In genomic region chr19:32971715-32972540, GRCh38 we compare ENCODE assay signal across 8 cellular contexts. TPM values are rescaled to one million over a fixed set of nuclear protein-coding genes. Genes with fewer than 3 reads are reported as not detected.
DNase-seq lines count a peak whose midpoint lies in the region; ATAC-seq lines count a peak whose summit lies in the region.

Gene CEP89 (minus strand): TSS chr19:32971958. CDS start chr19:32971874, 84 bp downstream.
Gene FAAP24 (plus strand): TSS chr19:32972242. CDS start chr19:32973197, 955 bp downstream.

- H3K36me3 ChIP-seq in BLaER1 treated with 17β-estradiol and CSF1 and Interleukin-3, amounts not matched to agents 10 nM and 100 nM = peaks cover 0 to 29% (median 15%) of the 10 kb centered on the region in 11 experiments; a peak in 17 of 22 replicates

- peak within 1 kb of the TSS; percentile 100 for H3K4me3 Mint-ChIP-seq in activated CD4-positive, alpha-beta T cell treated with anti-CD3 and anti-CD28 coated beads, Interleukin-2, amount 10 ng/mL, durations not matched to agents 24 days and 14 days
- H3K4me3 Mint-ChIP-seq in dendritic cell treated with granulocyte-macrophage colony-stimulating factor and Interleukin-4, amounts not matched to agents 40 ng/mL and 50 ng/mL, for 4 days = peak within 1 kb of the TSS; percentile 99

- H3K27ac ChIP-seq in BLaER1 treated with 17β-estradiol and CSF1 and Interleukin-3, amounts not matched to agents 10 nM and 100 nM = peak within 1 kb of the TSS; percentile 75 to 91 (median 83); a peak in 21 of 22 replicates

- H3K4me1 ChIP-seq in BLaER1 treated with 17β-estradiol and CSF1 and Interleukin-3, amounts not matched to agents 10 nM and 100 nM = peaks cover 9 to 30% (median 21%) of the 10 kb centered on the region in 10 experiments

- H3K4me3 ChIP-seq in BLaER1 treated with 17β-estradiol and CSF1 and Interleukin-3, amounts not matched to agents 10 nM and 100 nM = peak within 1 kb of the TSS; percentile 64 to 88 (median 79)

- H3K36me3 Mint-ChIP-seq in activated CD4-positive, alpha-beta T cell treated with anti-CD3 and anti-CD28 coated beads, Interleukin-2, amount 10 ng/mL, durations not matched to agents 24 days and 14 days (ENCODE audit: low read depth) = peaks cover 12% of the 10 kb centered on the region
- peaks cover 29% of the 10 kb centered on the region for H3K36me3 Mint-ChIP-seq in dendritic cell treated with granulocyte-macrophage colony-stimulating factor and Interleukin-4, amounts not matched to agents 40 ng/mL and 50 ng/mL, for 4 days (ENCODE audit: low read depth)

- H3K4me1 Mint-ChIP-seq in activated CD4-positive, alpha-beta T cell treated with anti-CD3 and anti-CD28 coated beads, Interleukin-2, amount 10 ng/mL, durations not matched to agents 24 days and 14 days = peaks cover 19% of the 10 kb centered on the region
- H3K4me1 Mint-ChIP-seq in dendritic cell treated with granulocyte-macrophage colony-stimulating factor and Interleukin-4, amounts not matched to agents 40 ng/mL and 50 ng/mL, for 4 days (ENCODE audit: low read depth) = peaks cover 19% of the 10 kb centered on the region

- H4K20me1 ChIP-seq in BLaER1 treated with 17β-estradiol and CSF1 and Interleukin-3, amounts not matched to agents 10 nM and 100 nM = peaks cover 0 to 20% (median 0%) of the 10 kb centered on the region in 11 experiments; a peak in 5 of 22 replicates

- H3K27ac Mint-ChIP-seq in activated CD4-positive, alpha-beta T cell treated with anti-CD3 and anti-CD28 coated beads, Interleukin-2, amount 10 ng/mL, durations not matched to agents 24 days and 14 days = peak within 1 kb of the TSS; percentile 95
- H3K27ac Mint-ChIP-seq in dendritic cell treated with granulocyte-macrophage colony-stimulating factor and Interleukin-4, amounts not matched to agents 40 ng/mL and 50 ng/mL, for 4 days = peak within 1 kb of the TSS; percentile 97

- H3K27me3 ChIP-seq in BLaER1 treated with 17β-estradiol and CSF1 and Interleukin-3, amounts not matched to agents 10 nM and 100 nM = no peaks in the 10 kb centered on the region

- DNase-seq in NCI-H526 (lab: John Stamatoyannopoulos, UW) = peak; percentile 99 to 100
- DNase-seq in activated CD4-positive, alpha-beta T cell treated with anti-CD3 and anti-CD28 coated beads, Interleukin-2, amount 10 ng/mL, durations not matched to agents 24 days and 14 days = peak; percentile 100
- peak; percentile 99 for DNase-seq in left lobe of liver (ENCODE audit: low spot score)
- peak; percentile 97 to 98 for DNase-seq in stimulated activated CD4-positive, alpha-beta T cell treated with anti-CD3 and anti-CD28 coated beads, Interleukin-2, amount 100 ng/mL, for 24 hours

- no peaks in the 10 kb centered on the region for H3K9me3 Mint-ChIP-seq in activated CD4-positive, alpha-beta T cell treated with anti-CD3 and anti-CD28 coated beads, Interleukin-2, amount 10 ng/mL, durations not matched to agents 24 days and 14 days
- no peaks in the 10 kb centered on the region for H3K9me3 Mint-ChIP-seq in dendritic cell treated with granulocyte-macrophage colony-stimulating factor and Interleukin-4, amounts not matched to agents 40 ng/mL and 50 ng/mL, for 4 days

- intact Hi-C loops in activated CD4-positive, alpha-beta T cell treated with anti-CD3 and anti-CD28 coated beads, Interleukin-2, amount 10 ng/mL, durations not matched to agents 24 days and 14 days (cut with micrococcal nuclease) = loop anchor here (1.0 to 10.0 kb wide), 6 partner anchors 109 to 403 kb away; partner anchors contain the start of genes ANKRD27, CEBPG, GPATCH1 and NUDT19
- intact Hi-C loops in dendritic cell treated with granulocyte-macrophage colony-stimulating factor and Interleukin-4, amounts not matched to agents 40 ng/mL and 50 ng/mL, for 4 days (cut with micrococcal nuclease) = loop anchor here (2.0 to 10.0 kb wide), 5 partner anchors 109 to 823 kb away; partner anchors contain the start of genes GPATCH1, KCTD15 and NUDT19

- H3K9ac ChIP-seq in BLaER1 treated with 17β-estradiol and CSF1 and Interleukin-3, amounts not matched to agents 10 nM and 100 nM = peak within 1 kb of the TSS; percentile 74 to 87 (median 84)

- ATAC-seq in GM19328 (IDR thresholded peaks at IDR 0.05; ENCODE audit: unreplicated experiment) (peak; percentile 99), HG03469 (IDR thresholded peaks at IDR 0.05; ENCODE audit: unreplicated experiment) (peak; percentile 99), left lobe of liver (peak; percentile 97)

- H3K27me3 Mint-ChIP-seq in activated CD4-positive, alpha-beta T cell treated with anti-CD3 and anti-CD28 coated beads, Interleukin-2, amount 10 ng/mL, durations not matched to agents 24 days and 14 days = no peaks in the 10 kb centered on the region
- no peaks in the 10 kb centered on the region for H3K27me3 Mint-ChIP-seq in dendritic cell treated with granulocyte-macrophage colony-stimulating factor and Interleukin-4, amounts not matched to agents 40 ng/mL and 50 ng/mL, for 4 days

- H3K9me3 ChIP-seq in BLaER1 treated with 17β-estradiol and CSF1 and Interleukin-3, amounts not matched to agents 10 nM and 100 nM (replicated peaks in 1 of 11) = no peaks in the 10 kb centered on the region

- peak within 1 kb of the TSS; percentile 88 to 99 (median 96) for H3K4me2 ChIP-seq in BLaER1 treated with 17β-estradiol and CSF1 and Interleukin-3, amounts not matched to agents 10 nM and 100 nM

RNA-seq across cellular contexts. Expression of gene CEP89, which starts in this region (rescaled TPM):
- 16.9 and 17.6 TPM in 2 replicates for total RNA-seq in activated CD4-positive, alpha-beta T cell treated with anti-CD3 and anti-CD28 coated beads, Interleukin-2, amount 10 ng/mL, durations not matched to agents 24 days and 14 days
- 4.6 TPM for total RNA-seq in left lobe of liver

RNA-seq across cellular contexts. Expression of gene FAAP24, which starts in this region (rescaled TPM):
- total RNA-seq in activated CD4-positive, alpha-beta T cell treated with anti-CD3 and anti-CD28 coated beads, Interleukin-2, amount 10 ng/mL, durations not matched to agents 24 days and 14 days = 10.0 and 10.1 TPM in 2 replicates
- total RNA-seq in left lobe of liver = 1.1 TPM

Comparison
In these comparisons a context has a peak if more than half of its experiments do, and no peak if none do; other contexts are left out.
1. Peak in every context shown above with its lines: DNase-seq, ATAC-seq, H3K4me3 ChIP-seq and H3K27ac ChIP-seq.